ENCODE assay signal across 13 cellular contexts in the genomic region with DNA sequence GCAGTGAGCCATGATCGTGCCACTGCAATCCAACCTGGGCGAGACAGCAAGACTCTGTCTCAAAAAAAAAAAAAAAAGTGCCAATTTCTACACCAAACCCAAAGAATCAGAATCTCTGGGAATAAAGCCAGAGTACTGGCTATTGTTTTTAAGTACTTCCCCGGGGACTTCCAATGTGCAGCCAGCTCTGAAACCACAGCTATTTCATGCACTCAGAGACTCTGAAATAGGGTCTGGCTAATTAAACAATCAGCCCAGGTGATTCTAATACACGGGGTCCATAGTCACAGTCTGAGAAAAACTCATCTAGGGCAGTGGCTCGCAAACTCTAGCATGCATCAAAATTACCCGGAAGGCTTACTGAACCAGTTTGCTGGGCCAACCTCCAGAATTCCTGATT. TPM values are rescaled to one million over a fixed set of nuclear protein-coding genes. Genes with fewer than 3 reads are reported as not detected.
DNase-seq lines count a peak whose midpoint lies in the region; ATAC-seq, FAIRE-seq and TF ChIP-seq lines count a peak whose summit lies in the region.
"Had no signal": no experiment of that assay in that cellular context is flagged by ENCODE, and none has a peak within 500 bp of the region (broad histone marks: within the 10 kb centered on the region; RNA-seq: fewer than 3 reads in every experiment).

No MANE protein-coding gene starts in this region.

- peak overlapping the region; percentile 35 for H3K4me2 ChIP-seq in osteoblast (ENCODE audit: insufficient read depth, low read length)
- H3K4me2 ChIP-seq: PC-9 had no signal

- H3K79me2 ChIP-seq in osteoblast (ENCODE audit: insufficient read depth, low read length): no peaks in the 10 kb centered on the region

- TF ChIP-seq CTCF in bronchial epithelial cell (IDR thresholded peaks at IDR 0.05; ENCODE audit: insufficient read depth, low read length, severe bottlenecking) (no peak), osteoblast (IDR thresholded peaks at IDR 0.05; ENCODE audit: extremely low read depth, low read depth, low read length) (no peak)

- no peak overlapping the region for H3K27ac ChIP-seq in osteoblast (ENCODE audit: low read depth, low read length)
- H3K27ac ChIP-seq: PC-9, upper lobe of right lung had no signal

- H3K27me3 ChIP-seq in bronchial epithelial cell (ENCODE audit: control insufficient read depth, insufficient read depth, low read length) (no peaks in the 10 kb centered on the region), osteoblast (ENCODE audit: insufficient read depth, low read length) (no peaks in the 10 kb centered on the region)
- H3K27me3 ChIP-seq: upper lobe of right lung had no signal

- H2AFZ ChIP-seq in osteoblast (ENCODE audit: low read length): no peak overlapping the region
- H2AFZ ChIP-seq: PC-9 had no signal

- peaks cover 41% of the 10 kb centered on the region for H3K4me1 ChIP-seq in osteoblast (ENCODE audit: insufficient read depth, low read length)
- H3K4me1 ChIP-seq: Caco-2, upper lobe of right lung had no signal

- in situ Hi-C loops in Caki2 (cut with HindIII; ENCODE audit: low pct_unique_long_range_greater_than_20kb, low sequenced_read_pairs): no loop called here

- ATAC-seq in HG02798 (IDR thresholded peaks at IDR 0.05; ENCODE audit: poor library complexity, unreplicated experiment): no peak
- ATAC-seq in left lobe of liver: no peak
- ATAC-seq: upper lobe of right lung had no signal

- DNase-seq in Caki2 (ENCODE audit: low read depth) (peak; percentile 87), NCI-H1092 treated with DMSO at 0.1 percent for 48 hours (lab: John Stamatoyannopoulos, UW) (peak; percentile 44), bronchial epithelial cell (ENCODE audit: low read depth) (peak; percentile 19), osteoblast (ENCODE audit: insufficient read length, low spot score, missing footprints) (no peak), DMS53 treated with DMSO at 0.1 percent for 48 hours (lab: John Stamatoyannopoulos, UW; ENCODE audit: unreplicated experiment) (no peak), NK-92 (lab: John Stamatoyannopoulos, UW; ENCODE audit: unreplicated experiment) (no peak), left lobe of liver (ENCODE audit: low spot score) (no peak)
- DNase-seq: Caco-2; effector CD8-positive, alpha-beta T cell; PC-9; upper lobe of right lung had no signal

- no peak for FAIRE-seq in bronchial epithelial cell (lab: Jason Lieb, UNC)

- H3K9me3 ChIP-seq in osteoblast (ENCODE audit: low read depth, low read length): no peaks in the 10 kb centered on the region
- H3K9me3 ChIP-seq: Caco-2, upper lobe of right lung had no signal

- H3K36me3 ChIP-seq in bronchial epithelial cell (ENCODE audit: control insufficient read depth, insufficient read depth, low read length) (no peaks in the 10 kb centered on the region), osteoblast (ENCODE audit: insufficient read depth, low read length) (no peaks in the 10 kb centered on the region)
- H3K36me3 ChIP-seq: upper lobe of right lung had no signal

- H4K20me1 ChIP-seq in osteoblast (ENCODE audit: insufficient read depth, low read length): no peaks in the 10 kb centered on the region

- H3K4me3 ChIP-seq in bronchial epithelial cell (ENCODE audit: low read depth, low read length): no peak overlapping the region
- peak overlapping the region; percentile 0 for H3K4me3 ChIP-seq in osteoblast (ENCODE audit: insufficient read depth, low read length)
- H3K4me3 ChIP-seq: PC-9, upper lobe of right lung had no signal

RNA-seq across cellular contexts. Expression of gene SIX6, which starts 56.3 kb away (rescaled TPM):
- not detected in 2 replicates for total RNA-seq in Caki2 (2014; rRNA removed; shearing (Covaris generic); ENCODE audit: low replicate concordance)
- total RNA-seq in bronchial epithelial cell (not detected in 2 replicates), osteoblast (under 0.01 TPM in 1 of 2 replicates, not detected in the other), left lobe of liver (not detected)
- total RNA-seq: Caco-2, PC-9, skeletal muscle tissue, upper lobe of right lung had no signal

Comparison
In these comparisons a context has a peak if more than half of its experiments do, and no peak if none do; other contexts are left out.
1. DNase-seq: peak in Caki2 (single experiment), NCI-H1092 treated with DMSO at 0.1 percent for 48 hours (single experiment) and bronchial epithelial cell (single experiment); none in osteoblast (single experiment), DMS53 treated with DMSO at 0.1 percent for 48 hours (single experiment), NK-92 (single experiment) and left lobe of liver (single experiment).